Comparison of ENCODE assay signal across 1 cellular context in genomic region chr12:11749943-11750690, GRCh38.
TF ChIP-seq lines count a peak whose summit lies in the region.

No MANE protein-coding gene starts in this region.

TF ChIP-seq in GM12878, 131 proteins besides CTCF, POLR2A, EP300 and RAD21 (continued from another document):
- TF ChIP-seq ZNF687 (IDR thresholded peaks at IDR 0.05) (peak; percentile 95), RCOR1 (conservative IDR thresholded peaks at IDR 0.05; ENCODE audit: low read depth, low read length) (no peak), ZBED1 (IDR thresholded peaks at IDR 0.05; ENCODE audit: borderline replicate concordance) (peak; percentile 56; the same call in 1 of the 2 replicates), RELB (IDR thresholded peaks at IDR 0.05; ENCODE audit: low read depth) (peak; percentile 61), CREM (IDR thresholded peaks at IDR 0.05; ENCODE audit: low read depth) (peak; percentile 59), ZNF622 (IDR thresholded peaks at IDR 0.05) (no peak), BMI1 (IDR thresholded peaks at IDR 0.05; ENCODE audit: borderline replicate concordance) (peak; percentile 34; the same call in 1 of the 2 replicates), MXI1 (IDR thresholded peaks at IDR 0.05; ENCODE audit: low read depth, low read length) (no peak), SPI1 (IDR thresholded peaks at IDR 0.05; ENCODE audit: borderline replicate concordance, insufficient read depth, low read depth, low read length) (peak; percentile 99), SMAD5 (IDR thresholded peaks at IDR 0.05; ENCODE audit: low read depth) (peak; percentile 65), TAF1 (IDR thresholded peaks at IDR 0.05; ENCODE audit: borderline replicate concordance, low read depth, low read length) (0 out of 2 replicates have a peak, but pooled peaks have one; percentile 53), POLR2AphosphoS2 (IDR thresholded peaks at IDR 0.05; ENCODE audit: low read depth, low read length) (no peak), NFIC (IDR thresholded peaks at IDR 0.05; ENCODE audit: low read depth, low read length) (peak; percentile 92), E2F8 (IDR thresholded peaks at IDR 0.05; ENCODE audit: low read depth, partially characterized antibody) (peak; percentile 64), BACH1 (IDR thresholded peaks at IDR 0.05; ENCODE audit: borderline replicate concordance) (no peak), ZSCAN29 (IDR thresholded peaks at IDR 0.05) (no peak), NR2C2 (IDR thresholded peaks at IDR 0.05; ENCODE audit: borderline replicate concordance, control insufficient read depth, insufficient read length, low read depth) (no peak), JUND (IDR thresholded peaks at IDR 0.05; ENCODE audit: low read depth, low read length) (no peak), SREBF2 (IDR thresholded peaks at IDR 0.05; ENCODE audit: low read length) (no peak), HDAC6 (IDR thresholded peaks at IDR 0.05; ENCODE audit: unreplicated experiment) (no peak), ATF7 (IDR thresholded peaks at IDR 0.05; ENCODE audit: low read depth) (peak; percentile 47; the same call in 1 of the 2 replicates), ZBTB4 (CRISPR knock-in tag; IDR thresholded peaks at IDR 0.05) (0 out of 2 replicates have a peak, but pooled peaks have one; percentile 4), MEF2A (IDR thresholded peaks at IDR 0.05; ENCODE audit: insufficient read depth, low read depth, low read length) (peak; percentile 87), FOS (IDR thresholded peaks at IDR 0.05; ENCODE audit: borderline replicate concordance, extremely low read depth, insufficient read length) (no peak), RFX5 (IDR thresholded peaks at IDR 0.05; ENCODE audit: low read depth, low read length) (no peak), FOXM1 (IDR thresholded peaks at IDR 0.05; ENCODE audit: low read depth, low read length) (peak; percentile 90), SMAD1 (IDR thresholded peaks at IDR 0.05; ENCODE audit: low read depth, partially characterized antibody) (no peak), TCF12 (IDR thresholded peaks at IDR 0.05; ENCODE audit: low read depth, low read length) (peak; percentile 84), JUNB (IDR thresholded peaks at IDR 0.05) (peak; percentile 25; the same call in 1 of the 2 replicates), PAX8 (IDR thresholded peaks at IDR 0.05) (no peak), BRCA1 (IDR thresholded peaks at IDR 0.05; ENCODE audit: low read depth, low read length) (no peak), HDGF (IDR thresholded peaks at IDR 0.05) (peak; percentile 22; the same call in 1 of the 2 replicates), ZNF24 (IDR thresholded peaks at IDR 0.05) (peak; percentile 61), CHD4 (IDR thresholded peaks at IDR 0.05) (no peak), E4F1 (IDR thresholded peaks at IDR 0.05; ENCODE audit: borderline replicate concordance, partially characterized antibody) (no peak), HCFC1 (IDR thresholded peaks at IDR 0.05; ENCODE audit: low read length) (no peak), SRF (IDR thresholded peaks at IDR 0.05; ENCODE audit: low read depth in 2 of 2, low read length in 2 of 2) (0 out of 4 replicates have a peak, but pooled peaks of 1 of the 2 experiments have one; percentile 18), CHD1 (IDR thresholded peaks at IDR 0.05; ENCODE audit: low read depth, low read length) (peak; percentile 84; the same call in 1 of the 2 replicates), ESRRA (IDR thresholded peaks at IDR 0.05; ENCODE audit: low read length) (0 out of 2 replicates have a peak, but pooled peaks have one; percentile 49), TCF7 (IDR thresholded peaks at IDR 0.05; ENCODE audit: borderline replicate concordance) (no peak), IKZF1 (conservative IDR thresholded peaks at IDR 0.05) (peak; percentile 78)
- TF ChIP-seq, protein P1, sequence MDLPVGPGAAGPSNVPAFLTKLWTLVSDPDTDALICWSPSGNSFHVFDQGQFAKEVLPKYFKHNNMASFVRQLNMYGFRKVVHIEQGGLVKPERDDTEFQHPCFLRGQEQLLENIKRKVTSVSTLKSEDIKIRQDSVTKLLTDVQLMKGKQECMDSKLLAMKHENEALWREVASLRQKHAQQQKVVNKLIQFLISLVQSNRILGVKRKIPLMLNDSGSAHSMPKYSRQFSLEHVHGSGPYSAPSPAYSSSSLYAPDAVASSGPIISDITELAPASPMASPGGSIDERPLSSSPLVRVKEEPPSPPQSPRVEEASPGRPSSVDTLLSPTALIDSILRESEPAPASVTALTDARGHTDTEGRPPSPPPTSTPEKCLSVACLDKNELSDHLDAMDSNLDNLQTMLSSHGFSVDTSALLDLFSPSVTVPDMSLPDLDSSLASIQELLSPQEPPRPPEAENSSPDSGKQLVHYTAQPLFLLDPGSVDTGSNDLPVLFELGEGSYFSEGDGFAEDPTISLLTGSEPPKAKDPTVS (IDR thresholded peaks at IDR 0.05; ENCODE audit: low read depth, low read length), result no peak
- TF ChIP-seq, protein P2, sequence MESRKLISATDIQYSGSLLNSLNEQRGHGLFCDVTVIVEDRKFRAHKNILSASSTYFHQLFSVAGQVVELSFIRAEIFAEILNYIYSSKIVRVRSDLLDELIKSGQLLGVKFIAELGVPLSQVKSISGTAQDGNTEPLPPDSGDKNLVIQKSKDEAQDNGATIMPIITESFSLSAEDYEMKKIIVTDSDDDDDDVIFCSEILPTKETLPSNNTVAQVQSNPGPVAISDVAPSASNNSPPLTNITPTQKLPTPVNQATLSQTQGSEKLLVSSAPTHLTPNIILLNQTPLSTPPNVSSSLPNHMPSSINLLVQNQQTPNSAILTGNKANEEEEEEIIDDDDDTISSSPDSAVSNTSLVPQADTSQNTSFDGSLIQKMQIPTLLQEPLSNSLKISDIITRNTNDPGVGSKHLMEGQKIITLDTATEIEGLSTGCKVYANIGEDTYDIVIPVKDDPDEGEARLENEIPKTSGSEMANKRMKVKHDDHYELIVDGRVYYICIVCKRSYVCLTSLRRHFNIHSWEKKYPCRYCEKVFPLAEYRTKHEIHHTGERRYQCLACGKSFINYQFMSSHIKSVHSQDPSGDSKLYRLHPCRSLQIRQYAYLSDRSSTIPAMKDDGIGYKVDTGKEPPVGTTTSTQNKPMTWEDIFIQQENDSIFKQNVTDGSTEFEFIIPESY (IDR thresholded peaks at IDR 0.05), result no peak
- TF ChIP-seq, protein P3, sequence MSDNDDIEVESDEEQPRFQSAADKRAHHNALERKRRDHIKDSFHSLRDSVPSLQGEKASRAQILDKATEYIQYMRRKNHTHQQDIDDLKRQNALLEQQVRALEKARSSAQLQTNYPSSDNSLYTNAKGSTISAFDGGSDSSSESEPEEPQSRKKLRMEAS (IDR thresholded peaks at IDR 0.05; ENCODE audit: low read depth, low read length), result no peak; the same call in 1 of the 2 replicates
